Comparison of ENCODE assay signal across 16 cellular contexts in genomic region chr1:188043536-188044245, GRCh38.
"Had no signal": no experiment of that assay in that cellular context is flagged by ENCODE, and none has a peak within 500 bp of the region (broad histone marks: within the 10 kb centered on the region; RNA-seq: fewer than 3 reads in every experiment).

No MANE protein-coding gene starts in this region.

- DNase-seq: activated CD4-positive, alpha-beta T cell treated with anti-CD3 and anti-CD28 coated beads, Interleukin-2, amount 50 U/mL, for 48 hours; activated naive CD4-positive, alpha-beta T cell treated with anti-CD3 and anti-CD28 coated beads for 36 hours; activated T-cell treated with anti-CD3 and anti-CD28 coated beads, Interleukin-2, amount 50 U/mL, for 1 hour; mammary epithelial cell; naive B cell; psoas muscle; stimulated activated CD4-positive, alpha-beta T cell treated with anti-CD3 and anti-CD28 coated beads, Interleukin-1b, Interleukin-23, amount 100 ng/mL, for 48 hours; stomach; testis; upper lobe of left lung; WERI-Rb-1 had no signal

- H3K27me3 ChIP-seq: ascending aorta, gastroesophageal sphincter, neural progenitor cell, stomach, testis, upper lobe of left lung had no signal

- H2AFZ ChIP-seq: neural progenitor cell had no signal

- H3K4me1 ChIP-seq: ascending aorta, gastroesophageal sphincter, neural progenitor cell, psoas muscle, stomach, testis, upper lobe of left lung had no signal

- H3K9me3 ChIP-seq: ascending aorta, gastroesophageal sphincter, psoas muscle, testis, upper lobe of left lung had no signal

- H3K4me3 ChIP-seq: ascending aorta, gastroesophageal sphincter, neural progenitor cell, psoas muscle, stomach, testis, upper lobe of left lung had no signal

- H3K27ac ChIP-seq: ascending aorta, gastroesophageal sphincter, neural progenitor cell, psoas muscle, stomach, testis, upper lobe of left lung, WERI-Rb-1 had no signal

- H3K36me3 ChIP-seq: ascending aorta, gastroesophageal sphincter, neural progenitor cell, stomach, upper lobe of left lung, WERI-Rb-1 had no signal

- ATAC-seq: gastroesophageal sphincter, left lobe of liver, psoas muscle, sciatic nerve had no signal
